32 cellular contexts compared by ENCODE assay signal in genomic region chr7:39240864-39241263, GRCh38.
"Had no signal": no experiment of that assay in that cellular context is flagged by ENCODE, and none has a peak within 500 bp of the region (broad histone marks: within the 10 kb centered on the region; RNA-seq: fewer than 3 reads in every experiment).

No MANE protein-coding gene starts in this region.

- H3K4me3 Mint-ChIP-seq: activated T-cell treated with anti-CD3 and anti-CD28 coated beads, Interleukin-2, amount 50 U/mL, for 72 hours; naive B cell; nephron progenitor cell; stimulated activated effector memory CD8-positive, alpha-beta T cell treated with anti-CD3 and anti-CD28 coated beads, Interleukin-12 subunit alpha, Interleukin-12 subunit beta, amount 100 ng/mL, for 72 hours; stimulated activated naive CD8-positive, alpha-beta T cell treated with anti-CD3 and anti-CD28 coated beads, Interleukin-15, Interleukin-2, amounts not matched to agents 100 ng/mL and 50 ng/mL, for 24 hours; T-helper 2 cell treated with Interferon-gamma antibody and Interleukin-4, amounts not matched to agents 5 μg/mL and 100 μg/mL, for 36 hours; type B pancreatic cell had no signal

- H3K27me3 Mint-ChIP-seq: stimulated activated naive CD8-positive, alpha-beta T cell treated with anti-CD3 and anti-CD28 coated beads, Interleukin-15, Interleukin-2, amounts not matched to agents 100 ng/mL and 50 ng/mL, for 24 hours; type B pancreatic cell had no signal

- DNase-seq: activated CD4-positive, alpha-beta T cell treated with anti-CD3 and anti-CD28 coated beads for 4 hours; activated CD4-positive, alpha-beta T cell treated with anti-CD3 and anti-CD28 coated beads, Interleukin-2, amount 50 U/mL, for 4 hours; activated CD4-positive, CD25-positive, alpha-beta regulatory T cell; activated naive CD4-positive, alpha-beta T cell; activated T-cell treated with anti-CD3 and anti-CD28 coated beads for 4 hours; activated T-cell treated with anti-CD3 and anti-CD28 coated beads, Interleukin-2, amount 50 U/mL, for 72 hours; anterior cingulate cortex; body of pancreas; cerebellar nuclear complex; colonic mucosa; effector CD8-positive, alpha-beta T cell; erythroblast; head of caudate nucleus; hypothalamus; left ventricle myocardium inferior; naive B cell; nephron progenitor cell; right lobe of liver; small intestine; stimulated activated CD4-positive, alpha-beta T cell treated with anti-CD3 and anti-CD28 coated beads, Interleukin-4, amount 100 ng/mL, for 24 hours; substantia nigra; T-helper 1 cell had no signal

- H3K27ac ChIP-seq: body of pancreas, cardiac muscle cell, colonic mucosa, left ventricle myocardium inferior, neutrophil, right lobe of liver, vagina had no signal

- ATAC-seq: activated naive CD4-positive, alpha-beta T cell treated with anti-CD3 and anti-CD28 coated beads, Interleukin-2, amount 50 U/mL, for 72 hours; activated T-cell treated with anti-CD3 and anti-CD28 coated beads, Interleukin-2, amount 50 U/mL, for 72 hours; body of pancreas; right lobe of liver; stimulated activated effector memory CD8-positive, alpha-beta T cell treated with anti-CD3 and anti-CD28 coated beads, Interleukin-12 subunit alpha, Interleukin-12 subunit beta, amount 100 ng/mL, for 72 hours had no signal

- H3K9me3 Mint-ChIP-seq: activated naive CD4-positive, alpha-beta T cell treated with anti-CD3 and anti-CD28 coated beads, Interleukin-2, amount 50 U/mL, for 72 hours; stimulated activated effector memory CD8-positive, alpha-beta T cell treated with anti-CD3 and anti-CD28 coated beads, Interleukin-12 subunit alpha, Interleukin-12 subunit beta, amount 100 ng/mL, for 72 hours; stimulated activated naive CD8-positive, alpha-beta T cell treated with anti-CD3 and anti-CD28 coated beads, Interleukin-15, Interleukin-2, amounts not matched to agents 100 ng/mL and 50 ng/mL, for 24 hours; T-helper 2 cell treated with Interferon-gamma antibody and Interleukin-4, amounts not matched to agents 5 μg/mL and 100 μg/mL, for 36 hours had no signal

- H3K36me3 ChIP-seq: cardiac muscle cell, colonic mucosa, gastrocnemius medialis, left ventricle myocardium inferior, neutrophil, right lobe of liver, vagina had no signal

- H3K27ac Mint-ChIP-seq: activated naive CD4-positive, alpha-beta T cell treated with anti-CD3 and anti-CD28 coated beads, Interleukin-2, amount 50 U/mL, for 72 hours; activated T-cell treated with anti-CD3 and anti-CD28 coated beads, Interleukin-2, amount 50 U/mL, for 72 hours; naive B cell; nephron progenitor cell; stimulated activated effector memory CD8-positive, alpha-beta T cell treated with anti-CD3 and anti-CD28 coated beads, Interleukin-12 subunit alpha, Interleukin-12 subunit beta, amount 100 ng/mL, for 72 hours; stimulated activated naive CD8-positive, alpha-beta T cell treated with anti-CD3 and anti-CD28 coated beads, Interleukin-15, Interleukin-2, amounts not matched to agents 100 ng/mL and 50 ng/mL, for 24 hours; T-helper 2 cell treated with Interferon-gamma antibody and Interleukin-4, amounts not matched to agents 5 μg/mL and 100 μg/mL, for 36 hours; type B pancreatic cell had no signal

- H3K36me3 Mint-ChIP-seq: activated naive CD4-positive, alpha-beta T cell treated with anti-CD3 and anti-CD28 coated beads, Interleukin-2, amount 50 U/mL, for 72 hours; naive B cell; stimulated activated effector memory CD8-positive, alpha-beta T cell treated with anti-CD3 and anti-CD28 coated beads, Interleukin-12 subunit alpha, Interleukin-12 subunit beta, amount 100 ng/mL, for 72 hours; type B pancreatic cell had no signal

- H3K4me1 ChIP-seq: body of pancreas, colonic mucosa, left ventricle myocardium inferior, right lobe of liver, vagina had no signal

- H3K9me3 ChIP-seq: body of pancreas, colonic mucosa, gastrocnemius medialis, neutrophil, right lobe of liver, vagina had no signal

- H3K27me3 ChIP-seq: body of pancreas, cardiac muscle cell, colonic mucosa, gastrocnemius medialis, neutrophil, right lobe of liver, vagina had no signal

- H3K4me1 Mint-ChIP-seq: naive B cell; nephron progenitor cell; stimulated activated effector memory CD8-positive, alpha-beta T cell treated with anti-CD3 and anti-CD28 coated beads, Interleukin-12 subunit alpha, Interleukin-12 subunit beta, amount 100 ng/mL, for 72 hours had no signal

- H3K4me3 ChIP-seq: body of pancreas, cardiac muscle cell, colonic mucosa, gastrocnemius medialis, left ventricle myocardium inferior, lung, right lobe of liver, vagina had no signal
